Comparison of ENCODE assay signal across 24 cellular contexts in genomic region chr5:113205323-113205722, GRCh38.
DNase-seq lines count a peak whose midpoint lies in the region; ATAC-seq and TF ChIP-seq lines count a peak whose summit lies in the region.
"Had no signal": no experiment of that assay in that cellular context is flagged by ENCODE, and none has a peak within 500 bp of the region (broad histone marks: within the 10 kb centered on the region; RNA-seq: fewer than 3 reads in every experiment).

No MANE protein-coding gene starts in this region.

- TF ChIP-seq RAD21 in IMR-90 (IDR thresholded peaks at IDR 0.05; ENCODE audit: low read length) = no peak

- no peak overlapping the region for H3K56ac ChIP-seq in IMR-90 (ENCODE audit: extremely low read depth, insufficient read depth, low read length)
- peak overlapping the region; percentile 61 for H3K56ac ChIP-seq in mesendoderm (ENCODE audit: low read length)

- H3K4me2 ChIP-seq in IMR-90 (ENCODE audit: low read depth, low read length) = peak overlapping the region; percentile 49; the same call in 1 of the 2 replicates
- no peak overlapping the region for H3K4me2 ChIP-seq in mesendoderm (ENCODE audit: low read length)

- H3K27me3 ChIP-seq in IMR-90 (ENCODE audit: control insufficient read depth, insufficient read depth, low read length) (no peaks in the 10 kb centered on the region), WERI-Rb-1 (ENCODE audit: insufficient read depth, low read depth, severe bottlenecking) (no peaks in the 10 kb centered on the region), esophagus squamous epithelium (no peaks in the 10 kb centered on the region), mesendoderm (ENCODE audit: insufficient read depth, low read length, poor library complexity) (no peaks in the 10 kb centered on the region)
- H3K27me3 ChIP-seq: gastrocnemius medialis, SJSA1, stomach, thyroid gland had no signal

- H3K79me2 ChIP-seq in mesendoderm (ENCODE audit: control insufficient read depth, insufficient read depth, low read length) = peaks cover 49% of the 10 kb centered on the region

- WGBS in IMR-90 (ENCODE audit: extremely low coverage in 2 of 2, insufficient read length in 1 of 2), 2 experiments = no CpG with 5 or more reads among the region's 1 CpG
- 24 to 42% methylated on average over 1 of the region's 1 CpG for WGBS in esophagus squamous epithelium, 2 donors
- WGBS in mesendoderm (ENCODE audit: extremely low coverage, insufficient coverage, low lambda C conversion rate) = no CpG with 5 or more reads among the region's 1 CpG

- TF ChIP-seq POLR2A in IMR-90 (IDR thresholded peaks at IDR 0.05; ENCODE audit: low read depth, low read length) (no peak), esophagus squamous epithelium (IDR thresholded peaks at IDR 0.05) (no peak)

- H2BK20ac ChIP-seq in IMR-90 (ENCODE audit: low read depth, low read length) = peak overlapping the region; percentile 21; the same call in 1 of the 2 replicates

- H3K18ac ChIP-seq in IMR-90 (ENCODE audit: low read depth, low read length) = peak overlapping the region; percentile 56
- H3K18ac ChIP-seq in mesendoderm (ENCODE audit: low read length) = peak overlapping the region; percentile 88

- no peak for TF ChIP-seq CTCF in IMR-90 (conservative IDR thresholded peaks at IDR 0.05; ENCODE audit: low read depth, low read length)
- no peak for TF ChIP-seq CTCF in WERI-Rb-1 (IDR thresholded peaks at IDR 0.05; ENCODE audit: low read depth, low read length)
- TF ChIP-seq CTCF in esophagus squamous epithelium (IDR thresholded peaks at IDR 0.05) = no peak

- H2BK15ac ChIP-seq in IMR-90 (ENCODE audit: low read depth, low read length) = no peak overlapping the region
- no peak overlapping the region for H2BK15ac ChIP-seq in mesendoderm (replicated peaks; ENCODE audit: low read depth)

- H4K8ac ChIP-seq in IMR-90 (ENCODE audit: low read depth in 2 of 2, low read length in 2 of 2) (no peak overlapping the region), mesendoderm (ENCODE audit: low read depth, low read length) (no peak overlapping the region)

- H4K20me1 ChIP-seq in IMR-90 (ENCODE audit: insufficient read depth, low read length) = peaks cover 10% of the 10 kb centered on the region; the same call in 1 of the 2 replicates

- H3K9me3 ChIP-seq in IMR-90 (ENCODE audit: control insufficient read depth, insufficient read depth, low read length) (no peaks in the 10 kb centered on the region), WERI-Rb-1 (ENCODE audit: severe bottlenecking) (no peaks in the 10 kb centered on the region), esophagus squamous epithelium (no peaks in the 10 kb centered on the region)
- H3K9me3 ChIP-seq: gastrocnemius medialis, SJSA1, stomach, thyroid gland had no signal

- intact Hi-C loops in IMR-90 (cut with micrococcal nuclease) (loop anchor here (10.0 kb wide), 1 partner anchor 309 kb away; the partner anchor contains the start of gene YTHDC2), esophagus squamous epithelium (cut with DNase I) (no loop called here)

- CTCF ChIA-PET in IMR-90 (lab: Yijun Ruan, JAX) = interaction anchor here (0.6 kb wide), 1 partner anchor 13 kb away, joined by 3 read pairs; no protein-coding TSS in a partner anchor

- no peak overlapping the region for H2AK9ac ChIP-seq in IMR-90 (replicated peaks; ENCODE audit: low read depth, low read length, poor library complexity)

- no peaks in the 10 kb centered on the region for H3K36me3 ChIP-seq in IMR-90 (ENCODE audit: control insufficient read depth, insufficient read depth, low read length)
- peaks cover 41% of the 10 kb centered on the region for H3K36me3 ChIP-seq in WERI-Rb-1
- H3K36me3 ChIP-seq in esophagus squamous epithelium = no peaks in the 10 kb centered on the region
- no peaks in the 10 kb centered on the region for H3K36me3 ChIP-seq in mesendoderm (ENCODE audit: control insufficient read depth, insufficient read depth, low read length)
- H3K36me3 ChIP-seq: gastrocnemius medialis, SJSA1, stomach, thyroid gland had no signal

- no TSS peak for BruUV-seq in IMR-90 (replicated peaks; lab: Mats Ljungman, UMichigan)

- H2AFZ ChIP-seq in IMR-90 (replicated peaks; ENCODE audit: low read length, poor library complexity) = no peak overlapping the region

- no peak overlapping the region for H2BK5ac ChIP-seq in IMR-90 (ENCODE audit: low read depth, low read length, poor library complexity, severe bottlenecking)
- H2BK5ac ChIP-seq in mesendoderm (ENCODE audit: low read length) = peak overlapping the region; percentile 49

- no peak overlapping the region; the same call in 1 of the 2 replicates for H4K91ac ChIP-seq in IMR-90 (ENCODE audit: insufficient read depth, low read depth, low read length)

- H3K4me1 ChIP-seq in IMR-90 (ENCODE audit: control insufficient read depth, insufficient read depth, low read length) (peaks cover 18% of the 10 kb centered on the region), esophagus squamous epithelium (peaks cover 0 to 57% (median 17%) of the 10 kb centered on the region in 3 donors), mesendoderm (ENCODE audit: control insufficient read depth, low read depth, low read length) (peaks cover 33% of the 10 kb centered on the region)

- DNase-seq in IMR-90 (no peak), WERI-Rb-1 (no peak), esophagus squamous epithelium (lab: John Stamatoyannopoulos, UW) (no peak), mesendoderm (no peak), ACHN (no peak), NCI-H128 (lab: John Stamatoyannopoulos, UW; ENCODE audit: unreplicated experiment) (no peak)
- DNase-seq: activated CD8-positive, alpha-beta memory T cell treated with anti-CD3 and anti-CD28 coated beads, Interleukin-2, amount 10 ng/mL, durations not matched to agents 7 days and 5 days; activated gamma-delta T cell treated with Interleukin-2 at 50 U/mL for 16 hours; activated naive CD8-positive, alpha-beta T cell treated with anti-CD3 and anti-CD28 coated beads, Interleukin-2, amount 10 ng/mL, durations not matched to agents 7 days and 5 days; activated T-cell treated with anti-CD3 and anti-CD28 coated beads, Interleukin-2, amount 50 U/mL, for 4 hours; CD4-positive, alpha-beta memory T cell; central memory CD4-positive, alpha-beta T cell; effector memory CD8-positive, alpha-beta T cell; gastrocnemius medialis; Kasumi-1; NCI-H1436 treated with DMSO at 0.1 percent for 48 hours; NCI-H2107; stimulated activated CD4-positive, alpha-beta T cell treated with anti-CD3 and anti-CD28 coated beads, Interleukin-12 subunit alpha, Interleukin-12 subunit beta, amount 100 ng/mL, for 4 hours; stimulated activated CD4-positive, alpha-beta T cell treated with anti-CD3 and anti-CD28 coated beads, Interleukin-2, amount 100 ng/mL, for 48 hours; stomach; thyroid gland had no signal

- H4K5ac ChIP-seq in IMR-90 (ENCODE audit: low read depth, low read length) (peak overlapping the region; percentile 68; the same call in 1 of the 2 replicates), mesendoderm (ENCODE audit: low read length) (no peak overlapping the region)

- dilution Hi-C loops in IMR-90 (cut with HindIII; ENCODE audit: low sequenced_read_pairs, unreplicated experiment) = no loop called here

- H3K4ac ChIP-seq in IMR-90 (ENCODE audit: low read depth, low read length) = peak overlapping the region; percentile 31; the same call in 1 of the 2 replicates
- H3K4ac ChIP-seq in mesendoderm (ENCODE audit: low read depth, low read length) = no peak overlapping the region

- POLR2A ChIA-PET in IMR-90 (lab: Charles Lee; ENCODE audit: unreplicated experiment) = no interaction called here

- no peak overlapping the region for H3K4me3 ChIP-seq in IMR-90 (ENCODE audit: insufficient read depth, low read depth, low read length)
- H3K4me3 ChIP-seq in WERI-Rb-1 (ENCODE audit: low read depth, low read length) = no peak overlapping the region
- H3K4me3 ChIP-seq in esophagus squamous epithelium = no peak overlapping the region
- H3K4me3 ChIP-seq in mesendoderm (ENCODE audit: low read length) = no peak overlapping the region
- H3K4me3 ChIP-seq: gastrocnemius medialis, SJSA1, stomach, thyroid gland had no signal

- in situ Hi-C loops in IMR-90 (cut with MboI; ENCODE audit: low sequenced_read_pairs) (no loop called here), ACHN (cut with HindIII; ENCODE audit: low pct_ligation_motif_present, low pct_unique_long_range_greater_than_20kb, low sequenced_read_pairs) (no loop called here)

- H2BK120ac ChIP-seq in IMR-90 (ENCODE audit: low read depth, low read length) (peak overlapping the region; percentile 36; the same call in 1 of the 2 replicates), mesendoderm (ENCODE audit: low read depth, low read length) (peak overlapping the region; percentile 18)

- H3K9me1 ChIP-seq in IMR-90 (ENCODE audit: insufficient read depth, low read length) = 0 out of 2 replicates have a peak, but pooled peaks cover 10% of the 10 kb centered on the region

- ATAC-seq in IMR-90 (ENCODE audit: low read depth) (peak; percentile 8; the same call in 1 of the 2 replicates), HG03520 (IDR thresholded peaks at IDR 0.05; ENCODE audit: unreplicated experiment) (no peak), GM18861 (IDR thresholded peaks at IDR 0.05; ENCODE audit: unreplicated experiment) (no peak)
- ATAC-seq: activated CD8-positive, alpha-beta memory T cell treated with anti-CD3 and anti-CD28 coated beads, Interleukin-2, amount 10 ng/mL, durations not matched to agents 7 days and 5 days; activated T-cell treated with anti-CD3 and anti-CD28 coated beads, Interleukin-2, amount 50 U/mL, for 4 hours; effector memory CD8-positive, alpha-beta T cell had no signal

- peaks cover 10 to 41% of the 10 kb centered on the region in 2 experiments for H3K79me1 ChIP-seq in IMR-90 (ENCODE audit: low read depth in 1 of 2, low read length in 2 of 2)
- H3K79me1 ChIP-seq in mesendoderm (ENCODE audit: low read length) = peaks cover 13% of the 10 kb centered on the region

- H3K27ac ChIP-seq in IMR-90 (ENCODE audit: insufficient read depth, low read length) (no peak overlapping the region), WERI-Rb-1 (peak overlapping the region; percentile 82), esophagus squamous epithelium (peak overlapping the region; percentile 30 to 76 (median 72)), mesendoderm (ENCODE audit: low read depth, low read length) (no peak overlapping the region)
- H3K27ac ChIP-seq: SJSA1, stomach, thyroid gland had no signal

- no peak overlapping the region; the same call in 1 of the 2 replicates for H3K23ac ChIP-seq in IMR-90 (ENCODE audit: low read depth, low read length)
- no peak overlapping the region for H3K23ac ChIP-seq in mesendoderm (ENCODE audit: low read length)

- H3K14ac ChIP-seq in IMR-90 (replicated peaks; ENCODE audit: low read depth, low read length) = 0 out of 2 replicates have a peak overlapping the region, but pooled peaks have one; percentile 28

- H2AK5ac ChIP-seq in IMR-90 (ENCODE audit: low read depth, low read length) = peak overlapping the region; percentile 78; the same call in 1 of the 2 replicates
- H2AK5ac ChIP-seq in mesendoderm (ENCODE audit: low read length) = peak overlapping the region; percentile 70

- H3K9ac ChIP-seq in IMR-90 (ENCODE audit: low read depth, low read length) = no peak overlapping the region
- H3K9ac ChIP-seq in mesendoderm (ENCODE audit: low read length) = peak overlapping the region; percentile 35

TF ChIP-seq in IMR-90, 13 proteins besides CTCF, POLR2A, EP300 and RAD21 (continues in another document):
- TF ChIP-seq NFE2L2 (IDR thresholded peaks at IDR 0.05; ENCODE audit: low read depth, low read length) (no peak), CEBPB (IDR thresholded peaks at IDR 0.05; ENCODE audit: low read depth, low read length) (no peak), MXI1 (IDR thresholded peaks at IDR 0.05; ENCODE audit: borderline replicate concordance, low read depth, low read length) (no peak)

Comparison
In these comparisons a context has a peak if more than half of its experiments do, and no peak if none do; other contexts are left out.
1. H3K27ac ChIP-seq: peak in WERI-Rb-1 (single experiment) and esophagus squamous epithelium (4 of 4); none in IMR-90 (single experiment) and mesendoderm (single experiment).